In the genomic region with DNA sequence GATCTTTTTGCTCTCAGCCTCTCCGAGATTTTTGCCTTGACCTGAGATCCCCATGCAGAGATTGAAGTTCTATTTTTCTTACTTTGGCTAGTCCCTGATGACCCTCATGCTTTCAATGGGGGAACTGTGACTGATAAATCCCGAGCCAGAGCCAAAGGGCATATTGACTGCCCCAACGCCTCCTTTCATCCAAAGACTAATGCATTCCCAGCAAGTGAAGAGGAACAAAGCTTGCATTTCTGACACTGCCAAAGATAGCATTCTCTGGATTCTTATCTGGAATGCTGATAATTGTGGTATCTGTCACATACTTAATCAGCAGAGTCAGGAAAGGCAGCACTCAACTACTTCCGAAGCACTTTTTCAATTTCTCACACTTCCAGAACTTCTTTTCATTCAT, we compare ENCODE assay signal across 1 cellular context.
TF ChIP-seq lines count a peak whose summit lies in the region.

No MANE protein-coding gene starts in this region.

TF ChIP-seq in HepG2, 621 proteins besides CTCF, POLR2A, EP300 and RAD21 (continued from another document and continues in another):
- TF ChIP-seq, protein P1, sequence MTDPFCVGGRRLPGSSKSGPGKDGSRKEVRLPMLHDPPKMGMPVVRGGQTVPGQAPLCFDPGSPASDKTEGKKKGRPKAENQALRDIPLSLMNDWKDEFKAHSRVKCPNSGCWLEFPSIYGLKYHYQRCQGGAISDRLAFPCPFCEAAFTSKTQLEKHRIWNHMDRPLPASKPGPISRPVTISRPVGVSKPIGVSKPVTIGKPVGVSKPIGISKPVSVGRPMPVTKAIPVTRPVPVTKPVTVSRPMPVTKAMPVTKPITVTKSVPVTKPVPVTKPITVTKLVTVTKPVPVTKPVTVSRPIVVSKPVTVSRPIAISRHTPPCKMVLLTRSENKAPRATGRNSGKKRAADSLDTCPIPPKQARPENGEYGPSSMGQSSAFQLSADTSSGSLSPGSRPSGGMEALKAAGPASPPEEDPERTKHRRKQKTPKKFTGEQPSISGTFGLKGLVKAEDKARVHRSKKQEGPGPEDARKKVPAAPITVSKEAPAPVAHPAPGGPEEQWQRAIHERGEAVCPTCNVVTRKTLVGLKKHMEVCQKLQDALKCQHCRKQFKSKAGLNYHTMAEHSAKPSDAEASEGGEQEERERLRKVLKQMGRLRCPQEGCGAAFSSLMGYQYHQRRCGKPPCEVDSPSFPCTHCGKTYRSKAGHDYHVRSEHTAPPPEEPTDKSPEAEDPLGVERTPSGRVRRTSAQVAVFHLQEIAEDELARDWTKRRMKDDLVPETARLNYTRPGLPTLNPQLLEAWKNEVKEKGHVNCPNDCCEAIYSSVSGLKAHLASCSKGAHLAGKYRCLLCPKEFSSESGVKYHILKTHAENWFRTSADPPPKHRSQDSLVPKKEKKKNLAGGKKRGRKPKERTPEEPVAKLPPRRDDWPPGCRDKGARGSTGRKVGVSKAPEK (CRISPR knock-in tag; IDR thresholded peaks at IDR 0.05; ENCODE audit: borderline replicate concordance) = no peak
- no peak for TF ChIP-seq STAG1 (CRISPR knock-in tag; IDR thresholded peaks at IDR 0.05)
- no peak for TF ChIP-seq ZBTB7B (CRISPR knock-in tag; IDR thresholded peaks at IDR 0.05)
- TF ChIP-seq MIER2 (CRISPR knock-in tag; IDR thresholded peaks at IDR 0.05) = no peak
- TF ChIP-seq, protein P2, sequence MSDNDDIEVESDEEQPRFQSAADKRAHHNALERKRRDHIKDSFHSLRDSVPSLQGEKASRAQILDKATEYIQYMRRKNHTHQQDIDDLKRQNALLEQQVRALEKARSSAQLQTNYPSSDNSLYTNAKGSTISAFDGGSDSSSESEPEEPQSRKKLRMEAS (IDR thresholded peaks at IDR 0.05) = no peak
- no peak; the same call in 1 of the 2 replicates for TF ChIP-seq ZNF232 (CRISPR knock-in tag; IDR thresholded peaks at IDR 0.05; ENCODE audit: borderline replicate concordance)
- TF ChIP-seq TOPORS (CRISPR knock-in tag; IDR thresholded peaks at IDR 0.05) = no peak
- TF ChIP-seq DPF2 (CRISPR knock-in tag; IDR thresholded peaks at IDR 0.05; ENCODE audit: borderline replicate concordance, low read depth) = no peak
- no peak for TF ChIP-seq ATF7-NPFF (CRISPR knock-in tag; IDR thresholded peaks at IDR 0.05; ENCODE audit: low read depth)
- no peak for TF ChIP-seq ZNF619 (CRISPR knock-in tag; IDR thresholded peaks at IDR 0.05)
- TF ChIP-seq ZNF850 (CRISPR knock-in tag; conservative IDR thresholded peaks at IDR 0.05) = no peak
- TF ChIP-seq ATF7 (IDR thresholded peaks at IDR 0.05) = no peak
- no peak for TF ChIP-seq ATF7 (CRISPR knock-in tag; IDR thresholded peaks at IDR 0.05)
- no peak for TF ChIP-seq ZNF180 (CRISPR knock-in tag; IDR thresholded peaks at IDR 0.05; ENCODE audit: borderline replicate concordance, low read depth)
- TF ChIP-seq NR2F2 (IDR thresholded peaks at IDR 0.05; ENCODE audit: borderline replicate concordance, low read depth) = peak; percentile 79
- TF ChIP-seq ONECUT2 (CRISPR knock-in tag; IDR thresholded peaks at IDR 0.05) = no peak
- no peak for TF ChIP-seq ZNF75D (CRISPR knock-in tag; IDR thresholded peaks at IDR 0.05; ENCODE audit: borderline replicate concordance)
- TF ChIP-seq ZNF589 (CRISPR knock-in tag; conservative IDR thresholded peaks at IDR 0.05) = no peak
- TF ChIP-seq MBNL3 (CRISPR knock-in tag; conservative IDR thresholded peaks at IDR 0.05) = no peak
- TF ChIP-seq ZNF709 (CRISPR knock-in tag; IDR thresholded peaks at IDR 0.05) = no peak
- TF ChIP-seq, protein P3, sequence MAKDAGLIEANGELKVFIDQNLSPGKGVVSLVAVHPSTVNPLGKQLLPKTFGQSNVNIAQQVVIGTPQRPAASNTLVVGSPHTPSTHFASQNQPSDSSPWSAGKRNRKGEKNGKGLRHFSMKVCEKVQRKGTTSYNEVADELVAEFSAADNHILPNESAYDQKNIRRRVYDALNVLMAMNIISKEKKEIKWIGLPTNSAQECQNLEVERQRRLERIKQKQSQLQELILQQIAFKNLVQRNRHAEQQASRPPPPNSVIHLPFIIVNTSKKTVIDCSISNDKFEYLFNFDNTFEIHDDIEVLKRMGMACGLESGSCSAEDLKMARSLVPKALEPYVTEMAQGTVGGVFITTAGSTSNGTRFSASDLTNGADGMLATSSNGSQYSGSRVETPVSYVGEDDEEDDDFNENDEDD (CRISPR knock-in tag; IDR thresholded peaks at IDR 0.05; ENCODE audit: borderline replicate concordance) = no peak
- no peak for TF ChIP-seq JUNB (CRISPR knock-in tag; IDR thresholded peaks at IDR 0.05; ENCODE audit: borderline replicate concordance)
- no peak for TF ChIP-seq ZNF292 (CRISPR knock-in tag; IDR thresholded peaks at IDR 0.05; ENCODE audit: borderline replicate concordance, low read depth)
- no peak for TF ChIP-seq ZNF749 (CRISPR knock-in tag; IDR thresholded peaks at IDR 0.05; ENCODE audit: borderline replicate concordance)
- no peak for TF ChIP-seq TP53 (CRISPR knock-in tag; conservative IDR thresholded peaks at IDR 0.05)
- no peak for TF ChIP-seq ZFP36L1 (CRISPR knock-in tag; IDR thresholded peaks at IDR 0.05)
- peak; percentile 79 for TF ChIP-seq TBX3 (IDR thresholded peaks at IDR 0.05; ENCODE audit: borderline replicate concordance)
- no peak for TF ChIP-seq HMG20A (CRISPR knock-in tag; IDR thresholded peaks at IDR 0.05; ENCODE audit: borderline replicate concordance)
- TF ChIP-seq HOXD1 (CRISPR knock-in tag; IDR thresholded peaks at IDR 0.05) = no peak
- TF ChIP-seq, protein P4, sequence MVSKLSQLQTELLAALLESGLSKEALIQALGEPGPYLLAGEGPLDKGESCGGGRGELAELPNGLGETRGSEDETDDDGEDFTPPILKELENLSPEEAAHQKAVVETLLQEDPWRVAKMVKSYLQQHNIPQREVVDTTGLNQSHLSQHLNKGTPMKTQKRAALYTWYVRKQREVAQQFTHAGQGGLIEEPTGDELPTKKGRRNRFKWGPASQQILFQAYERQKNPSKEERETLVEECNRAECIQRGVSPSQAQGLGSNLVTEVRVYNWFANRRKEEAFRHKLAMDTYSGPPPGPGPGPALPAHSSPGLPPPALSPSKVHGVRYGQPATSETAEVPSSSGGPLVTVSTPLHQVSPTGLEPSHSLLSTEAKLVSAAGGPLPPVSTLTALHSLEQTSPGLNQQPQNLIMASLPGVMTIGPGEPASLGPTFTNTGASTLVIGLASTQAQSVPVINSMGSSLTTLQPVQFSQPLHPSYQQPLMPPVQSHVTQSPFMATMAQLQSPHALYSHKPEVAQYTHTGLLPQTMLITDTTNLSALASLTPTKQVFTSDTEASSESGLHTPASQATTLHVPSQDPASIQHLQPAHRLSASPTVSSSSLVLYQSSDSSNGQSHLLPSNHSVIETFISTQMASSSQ (IDR thresholded peaks at IDR 0.05; ENCODE audit: low read depth) = no peak
- TF ChIP-seq, protein P4 (CRISPR knock-in tag; IDR thresholded peaks at IDR 0.05; ENCODE audit: borderline replicate concordance) = no peak
- TF ChIP-seq, protein P5, sequence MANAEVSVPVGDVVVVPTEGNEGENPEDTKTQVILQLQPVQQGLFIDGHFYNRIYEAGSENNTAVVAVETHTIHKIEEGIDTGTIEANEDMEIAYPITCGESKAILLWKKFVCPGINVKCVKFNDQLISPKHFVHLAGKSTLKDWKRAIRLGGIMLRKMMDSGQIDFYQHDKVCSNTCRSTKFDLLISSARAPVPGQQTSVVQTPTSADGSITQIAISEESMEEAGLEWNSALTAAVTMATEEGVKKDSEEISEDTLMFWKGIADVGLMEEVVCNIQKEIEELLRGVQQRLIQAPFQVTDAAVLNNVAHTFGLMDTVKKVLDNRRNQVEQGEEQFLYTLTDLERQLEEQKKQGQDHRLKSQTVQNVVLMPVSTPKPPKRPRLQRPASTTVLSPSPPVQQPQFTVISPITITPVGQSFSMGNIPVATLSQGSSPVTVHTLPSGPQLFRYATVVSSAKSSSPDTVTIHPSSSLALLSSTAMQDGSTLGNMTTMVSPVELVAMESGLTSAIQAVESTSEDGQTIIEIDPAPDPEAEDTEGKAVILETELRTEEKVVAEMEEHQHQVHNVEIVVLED (CRISPR knock-in tag; IDR thresholded peaks at IDR 0.05; ENCODE audit: borderline replicate concordance) = no peak
- TF ChIP-seq ZBTB8A (CRISPR knock-in tag; IDR thresholded peaks at IDR 0.05; ENCODE audit: borderline replicate concordance, low read depth) = no peak
- TF ChIP-seq NFE2 (CRISPR knock-in tag; IDR thresholded peaks at IDR 0.05) = no peak
- peak; percentile 66 for TF ChIP-seq PHF21A (CRISPR knock-in tag; IDR thresholded peaks at IDR 0.05)
- TF ChIP-seq CCAR2 (optimal IDR thresholded peaks at IDR 0.05; ENCODE audit: low read depth, low read length) = no peak
- TF ChIP-seq, protein P6, sequence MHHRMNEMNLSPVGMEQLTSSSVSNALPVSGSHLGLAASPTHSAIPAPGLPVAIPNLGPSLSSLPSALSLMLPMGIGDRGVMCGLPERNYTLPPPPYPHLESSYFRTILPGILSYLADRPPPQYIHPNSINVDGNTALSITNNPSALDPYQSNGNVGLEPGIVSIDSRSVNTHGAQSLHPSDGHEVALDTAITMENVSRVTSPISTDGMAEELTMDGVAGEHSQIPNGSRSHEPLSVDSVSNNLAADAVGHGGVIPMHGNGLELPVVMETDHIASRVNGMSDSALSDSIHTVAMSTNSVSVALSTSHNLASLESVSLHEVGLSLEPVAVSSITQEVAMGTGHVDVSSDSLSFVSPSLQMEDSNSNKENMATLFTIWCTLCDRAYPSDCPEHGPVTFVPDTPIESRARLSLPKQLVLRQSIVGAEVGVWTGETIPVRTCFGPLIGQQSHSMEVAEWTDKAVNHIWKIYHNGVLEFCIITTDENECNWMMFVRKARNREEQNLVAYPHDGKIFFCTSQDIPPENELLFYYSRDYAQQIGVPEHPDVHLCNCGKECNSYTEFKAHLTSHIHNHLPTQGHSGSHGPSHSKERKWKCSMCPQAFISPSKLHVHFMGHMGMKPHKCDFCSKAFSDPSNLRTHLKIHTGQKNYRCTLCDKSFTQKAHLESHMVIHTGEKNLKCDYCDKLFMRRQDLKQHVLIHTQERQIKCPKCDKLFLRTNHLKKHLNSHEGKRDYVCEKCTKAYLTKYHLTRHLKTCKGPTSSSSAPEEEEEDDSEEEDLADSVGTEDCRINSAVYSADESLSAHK (CRISPR knock-in tag; IDR thresholded peaks at IDR 0.05; ENCODE audit: borderline replicate concordance) = no peak
- no peak for TF ChIP-seq MYC (CRISPR knock-in tag; IDR thresholded peaks at IDR 0.05; ENCODE audit: borderline replicate concordance)
- TF ChIP-seq ZNF530 (CRISPR knock-in tag; IDR thresholded peaks at IDR 0.05; ENCODE audit: low read depth) = no peak
- no peak for TF ChIP-seq ZFP62 (CRISPR knock-in tag; IDR thresholded peaks at IDR 0.05)
- TF ChIP-seq, protein P7, sequence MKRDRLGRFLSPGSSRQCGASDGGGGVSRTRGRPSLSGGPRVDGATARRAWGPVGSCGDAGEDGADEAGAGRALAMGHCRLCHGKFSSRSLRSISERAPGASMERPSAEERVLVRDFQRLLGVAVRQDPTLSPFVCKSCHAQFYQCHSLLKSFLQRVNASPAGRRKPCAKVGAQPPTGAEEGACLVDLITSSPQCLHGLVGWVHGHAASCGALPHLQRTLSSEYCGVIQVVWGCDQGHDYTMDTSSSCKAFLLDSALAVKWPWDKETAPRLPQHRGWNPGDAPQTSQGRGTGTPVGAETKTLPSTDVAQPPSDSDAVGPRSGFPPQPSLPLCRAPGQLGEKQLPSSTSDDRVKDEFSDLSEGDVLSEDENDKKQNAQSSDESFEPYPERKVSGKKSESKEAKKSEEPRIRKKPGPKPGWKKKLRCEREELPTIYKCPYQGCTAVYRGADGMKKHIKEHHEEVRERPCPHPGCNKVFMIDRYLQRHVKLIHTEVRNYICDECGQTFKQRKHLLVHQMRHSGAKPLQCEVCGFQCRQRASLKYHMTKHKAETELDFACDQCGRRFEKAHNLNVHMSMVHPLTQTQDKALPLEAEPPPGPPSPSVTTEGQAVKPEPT (CRISPR knock-in tag; IDR thresholded peaks at IDR 0.05; ENCODE audit: low read depth) = no peak
- no peak for TF ChIP-seq THAP11 (CRISPR knock-in tag; IDR thresholded peaks at IDR 0.05)
- no peak for TF ChIP-seq ZFP82 (CRISPR knock-in tag; IDR thresholded peaks at IDR 0.05; ENCODE audit: borderline replicate concordance)
- TF ChIP-seq, protein P8, sequence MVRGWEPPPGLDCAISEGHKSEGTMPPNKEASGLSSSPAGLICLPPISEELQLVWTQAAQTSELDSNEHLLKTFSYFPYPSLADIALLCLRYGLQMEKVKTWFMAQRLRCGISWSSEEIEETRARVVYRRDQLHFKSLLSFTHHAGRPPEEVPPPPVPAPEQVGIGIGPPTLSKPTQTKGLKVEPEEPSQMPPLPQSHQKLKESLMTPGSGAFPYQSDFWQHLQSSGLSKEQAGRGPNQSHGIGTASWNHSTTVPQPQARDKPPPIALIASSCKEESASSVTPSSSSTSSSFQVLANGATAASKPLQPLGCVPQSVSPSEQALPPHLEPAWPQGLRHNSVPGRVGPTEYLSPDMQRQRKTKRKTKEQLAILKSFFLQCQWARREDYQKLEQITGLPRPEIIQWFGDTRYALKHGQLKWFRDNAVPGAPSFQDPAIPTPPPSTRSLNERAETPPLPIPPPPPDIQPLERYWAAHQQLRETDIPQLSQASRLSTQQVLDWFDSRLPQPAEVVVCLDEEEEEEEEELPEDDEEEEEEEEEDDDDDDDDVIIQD (CRISPR knock-in tag; IDR thresholded peaks at IDR 0.05; ENCODE audit: low read depth) = no peak; the same call in 1 of the 2 replicates
- no peak for TF ChIP-seq CHD2 (IDR thresholded peaks at IDR 0.05; ENCODE audit: low read depth, low read length)
- TF ChIP-seq ZNF816 (CRISPR knock-in tag; IDR thresholded peaks at IDR 0.05; ENCODE audit: borderline replicate concordance) = no peak
- no peak for TF ChIP-seq ZNF432 (CRISPR knock-in tag; IDR thresholded peaks at IDR 0.05; ENCODE audit: borderline replicate concordance)
- no peak for TF ChIP-seq MIXL1 (CRISPR knock-in tag; IDR thresholded peaks at IDR 0.05)
- TF ChIP-seq, protein P9, sequence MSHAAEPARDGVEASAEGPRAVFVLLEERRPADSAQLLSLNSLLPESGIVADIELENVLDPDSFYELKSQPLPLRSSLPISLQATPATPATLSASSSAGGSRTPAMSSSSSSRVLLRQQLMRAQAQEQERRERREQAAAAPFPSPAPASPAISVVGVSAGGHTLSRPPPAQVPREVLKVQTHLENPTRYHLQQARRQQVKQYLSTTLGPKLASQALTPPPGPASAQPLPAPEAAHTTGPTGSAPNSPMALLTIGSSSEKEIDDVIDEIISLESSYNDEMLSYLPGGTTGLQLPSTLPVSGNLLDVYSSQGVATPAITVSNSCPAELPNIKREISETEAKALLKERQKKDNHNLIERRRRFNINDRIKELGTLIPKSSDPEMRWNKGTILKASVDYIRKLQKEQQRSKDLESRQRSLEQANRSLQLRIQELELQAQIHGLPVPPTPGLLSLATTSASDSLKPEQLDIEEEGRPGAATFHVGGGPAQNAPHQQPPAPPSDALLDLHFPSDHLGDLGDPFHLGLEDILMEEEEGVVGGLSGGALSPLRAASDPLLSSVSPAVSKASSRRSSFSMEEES (CRISPR knock-in tag; IDR thresholded peaks at IDR 0.05) = 0 out of 2 replicates have a peak, but pooled peaks have one; percentile 34
- no peak for TF ChIP-seq SP1 (IDR thresholded peaks at IDR 0.05)
- TF ChIP-seq SP1 (CRISPR knock-in tag; IDR thresholded peaks at IDR 0.05) = no peak
